Comparison of ENCODE assay signal across 8 cellular contexts in the genomic region with DNA sequence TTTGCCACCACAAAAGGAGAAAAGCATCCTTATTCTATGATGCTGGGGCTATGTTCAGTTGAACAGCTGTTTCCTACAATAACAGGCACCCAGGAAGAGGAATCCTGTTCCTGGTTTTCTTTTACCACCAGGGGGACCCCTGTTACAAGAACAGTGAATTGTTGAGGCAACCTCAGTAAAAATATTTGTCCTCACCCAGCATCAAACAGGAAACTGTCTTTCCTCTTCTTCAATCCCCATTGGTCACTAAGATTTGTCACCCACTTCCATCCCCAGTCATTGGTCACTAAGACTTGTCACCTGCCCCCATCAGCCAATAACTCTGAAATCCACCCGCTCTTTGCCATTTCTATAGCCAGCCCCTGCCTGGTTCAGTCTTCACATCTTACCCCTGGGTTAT.
DNase-seq lines count a peak whose midpoint lies in the region; ATAC-seq and TF ChIP-seq lines count a peak whose summit lies in the region.

No MANE protein-coding gene starts in this region.

- H3K27me3 Mint-ChIP-seq in neural crest cell (ENCODE audit: low read depth), result no peaks in the 10 kb centered on the region
- no peaks in the 10 kb centered on the region for H3K27me3 Mint-ChIP-seq in activated CD4-positive, alpha-beta memory T cell treated with anti-CD3 and anti-CD28 coated beads for 36 hours

- DNase-seq in CD1c-positive myeloid dendritic cell (ENCODE audit: extremely low spot score) (peak; percentile 73), NCI-H1436 (lab: John Stamatoyannopoulos, UW) (peak; percentile 74), T1000 (lab: John Stamatoyannopoulos, UW) (peak; percentile 36), fibroblast of the aortic adventitia (ENCODE audit: low read depth) (peak; percentile 85), neural crest cell (ENCODE audit: low read depth, low spot score) (peak; percentile 39)
- DNase-seq in activated CD4-positive, alpha-beta memory T cell treated with anti-CD3 and anti-CD28 coated beads for 36 hours, result no peak

- no peak overlapping the region for H3K4me3 Mint-ChIP-seq in neural crest cell
- H3K4me3 Mint-ChIP-seq in activated CD4-positive, alpha-beta memory T cell treated with anti-CD3 and anti-CD28 coated beads for 36 hours, result no peak overlapping the region

- CTCF ChIA-PET in activated CD4-positive, alpha-beta memory T cell treated with anti-CD3 and anti-CD28 coated beads for 36 hours (lab: Charles Lee), result interaction anchor here (0.7 to 2.6 kb wide), 6 partner anchors 10 to 279 kb away, joined by 3 to 16 read pairs (median 4); no protein-coding TSS in a partner anchor

- ATAC-seq in GM18511 (IDR thresholded peaks at IDR 0.05; ENCODE audit: unreplicated experiment), result peak; percentile 85
- ATAC-seq in HG02870 (IDR thresholded peaks at IDR 0.05; ENCODE audit: unreplicated experiment), result peak; percentile 65

- H3K27ac Mint-ChIP-seq in neural crest cell (ENCODE audit: unreplicated experiment), result no peak overlapping the region
- no peak overlapping the region for H3K27ac Mint-ChIP-seq in activated CD4-positive, alpha-beta memory T cell treated with anti-CD3 and anti-CD28 coated beads for 36 hours

- POLR2A ChIA-PET in activated CD4-positive, alpha-beta memory T cell treated with anti-CD3 and anti-CD28 coated beads for 36 hours (lab: Charles Lee), result no interaction called here

- intact Hi-C loops in activated CD4-positive, alpha-beta memory T cell treated with anti-CD3 and anti-CD28 coated beads for 36 hours (cut with micrococcal nuclease), result loop anchor here (1.0 to 5.0 kb wide), 3 partner anchors 232 to 392 kb away; no protein-coding TSS in a partner anchor

- no peak overlapping the region for H3K4me3 ChIP-seq in fibroblast of the aortic adventitia (ENCODE audit: low read depth, low read length)

- H3K9me3 Mint-ChIP-seq in neural crest cell, result no peaks in the 10 kb centered on the region
- no peaks in the 10 kb centered on the region for H3K9me3 Mint-ChIP-seq in activated CD4-positive, alpha-beta memory T cell treated with anti-CD3 and anti-CD28 coated beads for 36 hours

- H3K4me1 Mint-ChIP-seq in neural crest cell, result no peaks in the 10 kb centered on the region
- no peaks in the 10 kb centered on the region for H3K4me1 Mint-ChIP-seq in activated CD4-positive, alpha-beta memory T cell treated with anti-CD3 and anti-CD28 coated beads for 36 hours (ENCODE audit: low read depth)

- no peaks in the 10 kb centered on the region for H3K36me3 Mint-ChIP-seq in neural crest cell (ENCODE audit: low read depth)
- H3K36me3 Mint-ChIP-seq in activated CD4-positive, alpha-beta memory T cell treated with anti-CD3 and anti-CD28 coated beads for 36 hours, result no peaks in the 10 kb centered on the region

- TF ChIP-seq CTCF in fibroblast of the aortic adventitia (IDR thresholded peaks at IDR 0.05; ENCODE audit: insufficient read depth, low read length) (peak; percentile 74), neural crest cell (conservative IDR thresholded peaks at IDR 0.05) (peak; percentile 84)
